Comparison of ENCODE assay signal across 14 cellular contexts in genomic region chr10:23241779-23242178, GRCh38. TPM values are rescaled to one million over a fixed set of nuclear protein-coding genes. Genes with fewer than 3 reads are reported as not detected.
"Had no signal": no experiment of that assay in that cellular context is flagged by ENCODE, and none has a peak within 500 bp of the region (broad histone marks: within the 10 kb centered on the region; RNA-seq: fewer than 3 reads in every experiment).

No MANE protein-coding gene starts in this region.

RNA-seq across cellular contexts. Expression of gene PTF1A, which starts 49.7 kb away (rescaled TPM):
- total RNA-seq: activated B cell treated with CpG ODN at 0.5 μM for 24 hours; activated CD4-positive, alpha-beta memory T cell treated with anti-CD3 and anti-CD28 coated beads for 36 hours; activated CD4-positive, alpha-beta memory T cell treated with anti-CD3 and anti-CD28 coated beads, Interleukin-2, amount 10 ng/mL, durations not matched to agents 7 days and 5 days; activated CD4-positive, alpha-beta T cell treated with anti-CD3 and anti-CD28 coated beads for 36 hours; activated CD4-positive, alpha-beta T cell treated with anti-CD3 and anti-CD28 coated beads, Interleukin-2, amount 10 ng/mL, durations not matched to agents 24 days and 14 days; activated CD4-positive, alpha-beta T cell treated with anti-CD3 and anti-CD28 coated beads, Interleukin-2, amount 10 ng/mL, durations not matched to agents 7 days and 5 days; activated CD8-positive, alpha-beta memory T cell treated with anti-CD3 and anti-CD28 coated beads for 36 hours; activated CD8-positive, alpha-beta memory T cell treated with anti-CD3 and anti-CD28 coated beads, Interleukin-2, amount 10 ng/mL, durations not matched to agents 7 days and 5 days; activated CD8-positive, alpha-beta T cell treated with anti-CD3 and anti-CD28 coated beads for 36 hours; activated CD8-positive, alpha-beta T cell treated with anti-CD3 and anti-CD28 coated beads, Interleukin-2, amount 10 ng/mL, durations not matched to agents 7 days and 5 days; T-cell; T-helper 1 cell treated with Interleukin-12 subunit alpha and Interleukin-12 subunit beta and Interleukin-4 antibody, amounts not matched to agents 30 ng/mL and 1 ng/mL, for 36 hours; T-helper 17 cell; T-helper 2 cell treated with Interferon-gamma antibody and Interleukin-4, amounts not matched to agents 100 ng/mL and 5 ng/mL, for 36 hours had no signal
